ENCODE assay signal across 19 cellular contexts in the genomic region with DNA sequence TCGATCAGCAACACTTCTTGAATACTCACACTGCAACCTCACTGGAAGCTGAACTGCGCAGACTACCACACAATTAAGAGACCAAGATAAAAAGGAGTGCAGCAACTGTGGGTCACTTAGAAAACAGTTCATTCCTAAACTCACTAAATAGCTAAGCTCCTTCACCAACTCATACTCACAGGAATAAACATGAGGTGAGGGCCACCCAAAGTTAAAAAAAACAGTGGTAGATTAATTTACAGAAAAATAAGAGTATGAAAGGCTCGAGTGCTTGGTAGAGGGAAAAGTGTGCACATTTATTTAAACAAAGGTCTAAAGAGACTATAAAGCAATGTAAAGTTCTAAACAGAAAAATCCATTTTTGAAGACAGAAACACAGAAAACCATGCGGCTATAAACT. TPM values are rescaled to one million over a fixed set of nuclear protein-coding genes. Genes with fewer than 3 reads are reported as not detected.
DNase-seq lines count a peak whose midpoint lies in the region; ATAC-seq, FAIRE-seq and TF ChIP-seq lines count a peak whose summit lies in the region.
"Had no signal": no experiment of that assay in that cellular context is flagged by ENCODE, and none has a peak within 500 bp of the region (broad histone marks: within the 10 kb centered on the region; RNA-seq: fewer than 3 reads in every experiment).

No MANE protein-coding gene starts in this region.

- H3K27me3 ChIP-seq in HepG2 (ENCODE audit: control insufficient read depth in 1 of 2, insufficient read depth in 2 of 2, low read length in 2 of 2) (no peaks in the 10 kb centered on the region), right lobe of liver (no peaks in the 10 kb centered on the region), colonic mucosa (no peaks in the 10 kb centered on the region), neural progenitor cell (no peaks in the 10 kb centered on the region), transverse colon (no peaks in the 10 kb centered on the region), BE2C (no peaks in the 10 kb centered on the region)
- H3K27me3 ChIP-seq: brain microvascular endothelial cell had no signal

- 92% methylated on average over 2 of the region's 4 CpGs for WGBS in HepG2 (ENCODE audit: low lambda C conversion rate)
- 66% methylated on average over 2 of the region's 4 CpGs for WGBS in right lobe of liver (ENCODE audit: insufficient coverage, low coverage, low lambda C conversion rate, missing lambda C conversion rate)
- WGBS in transverse colon (ENCODE audit: low coverage in 1 of 2), 2 donors = 63 to 75% methylated on average over 2 to 3 of the region's 4 CpGs

- TF ChIP-seq CTCF in HepG2 (CRISPR knock-in tag; IDR thresholded peaks at IDR 0.05) = no peak
- TF ChIP-seq CTCF in right lobe of liver (IDR thresholded peaks at IDR 0.05) = no peak
- no peak for TF ChIP-seq CTCF in colonic mucosa (IDR thresholded peaks at IDR 0.05)
- TF ChIP-seq CTCF in neural progenitor cell (IDR thresholded peaks at IDR 0.05) = no peak
- no peak for TF ChIP-seq CTCF in transverse colon (IDR thresholded peaks at IDR 0.05)
- no peak for TF ChIP-seq CTCF in BE2C (IDR thresholded peaks at IDR 0.05; ENCODE audit: low read depth, low read length)

- FAIRE-seq in HepG2 (lab: Jason Lieb, UNC) = no peak

- no peaks in the 10 kb centered on the region for H3K9me3 ChIP-seq in HepG2 (ENCODE audit: low read length)
- no peaks in the 10 kb centered on the region for H3K9me3 ChIP-seq in right lobe of liver
- no peaks in the 10 kb centered on the region for H3K9me3 ChIP-seq in colonic mucosa
- H3K9me3 ChIP-seq in neural progenitor cell (ENCODE audit: low read depth) = no peaks in the 10 kb centered on the region
- H3K9me3 ChIP-seq in transverse colon = no peaks in the 10 kb centered on the region
- no peaks in the 10 kb centered on the region for H3K9me3 ChIP-seq in BE2C

- no peak overlapping the region for H3K4me2 ChIP-seq in HepG2 (ENCODE audit: low read depth, low read length)
- H3K4me2 ChIP-seq in neural progenitor cell = no peak overlapping the region

- no TSS peak for BruUV-seq in HepG2 (replicated peaks; lab: Mats Ljungman, UMichigan)

- TF ChIP-seq EP300 in HepG2 (IDR thresholded peaks at IDR 0.05; ENCODE audit: low read depth in 2 of 2, low read length in 2 of 2) (no peak), HepG2 (CRISPR knock-in tag; IDR thresholded peaks at IDR 0.05; ENCODE audit: borderline replicate concordance) (no peak), transverse colon (IDR thresholded peaks at IDR 0.05; ENCODE audit: low read depth) (no peak)

- DNase-seq in HepG2 (ENCODE audit: low spot score) (no peak), right lobe of liver (no peak), colonic mucosa (no peak), neural progenitor cell (ENCODE audit: low spot score) (no peak), transverse colon (no peak), BE2C (no peak), NCI-H82 (lab: John Stamatoyannopoulos, UW) (no peak)
- DNase-seq: activated CD4-positive, alpha-beta memory T cell treated with anti-CD3 and anti-CD28 coated beads for 36 hours; activated naive CD8-positive, alpha-beta T cell treated with anti-CD3 and anti-CD28 coated beads, Interleukin-2, amount 10 ng/mL, durations not matched to agents 7 days and 5 days; brain microvascular endothelial cell; CD8-positive, alpha-beta T cell; DMS79 treated with DMSO at 0.1 percent for 48 hours; KG1; NCI-H1048; NCI-H446 treated with DMSO at 0.1 percent for 48 hours; stimulated activated naive CD8-positive, alpha-beta T cell treated with anti-CD3 and anti-CD28 coated beads, Interleukin-15, Interleukin-2, amounts not matched to agents 100 U/mL and 50 U/mL, for 24 hours had no signal

- H3K4me1 Mint-ChIP-seq in neural progenitor cell = peaks cover 41% of the 10 kb centered on the region

- CTCF ChIA-PET in HepG2 (lab: Yijun Ruan, JAX; ENCODE audit: low intra/inter-chr PET ratio, low total read pairs) = no interaction called here

- in situ Hi-C loops in HepG2 (cut with HindIII; ENCODE audit: extremely low pct_ligation_motif_present, low pct_unique_long_range_greater_than_20kb) = no loop called here
- in situ Hi-C loops in transverse colon (cut with MboI; ENCODE audit: low pct_ligation_motif_present in 1 of 4, low pct_unique_long_range_greater_than_20kb in 1 of 4, low sequenced_read_pairs in 3 of 4) = loop anchor here in 3 of 4 donors (25.0 kb wide), 3 partner anchors 195 to 330 kb away; a partner anchor contains a TSS

- H3K79me2 ChIP-seq in HepG2 (ENCODE audit: insufficient read depth, low read length) = peaks cover 86% of the 10 kb centered on the region
- peaks cover 98% of the 10 kb centered on the region for H3K79me2 ChIP-seq in neural progenitor cell (ENCODE audit: low read depth)

- no peak for TF ChIP-seq RAD21 in HepG2 (CRISPR knock-in tag; IDR thresholded peaks at IDR 0.05)

- ATAC-seq in HepG2 = no peak
- ATAC-seq in right lobe of liver = no peak
- ATAC-seq in GM19023 (IDR thresholded peaks at IDR 0.05; ENCODE audit: unreplicated experiment) = no peak
- ATAC-seq: CD8-positive, alpha-beta T cell; stimulated activated naive CD8-positive, alpha-beta T cell treated with anti-CD3 and anti-CD28 coated beads, Interleukin-15, Interleukin-2, amounts not matched to agents 100 U/mL and 50 U/mL, for 24 hours had no signal

- H3K9me3 Mint-ChIP-seq in neural progenitor cell = no peaks in the 10 kb centered on the region
- H3K9me3 Mint-ChIP-seq: activated CD4-positive, alpha-beta memory T cell treated with anti-CD3 and anti-CD28 coated beads for 36 hours; activated naive CD8-positive, alpha-beta T cell treated with anti-CD3 and anti-CD28 coated beads, Interleukin-2, amount 10 ng/mL, durations not matched to agents 7 days and 5 days; CD8-positive, alpha-beta T cell; dendritic cell treated with granulocyte-macrophage colony-stimulating factor and Interleukin-4, amounts not matched to agents 40 ng/mL and 50 ng/mL, for 4 days; nephron had no signal

- H3K36me3 Mint-ChIP-seq in neural progenitor cell = peaks cover 34% of the 10 kb centered on the region

- peaks cover 4% of the 10 kb centered on the region for H3F3A ChIP-seq in neural progenitor cell (ENCODE audit: low read depth)

- intact Hi-C loops in HepG2 (cut with micrococcal nuclease; ENCODE audit: unreplicated experiment) (loop anchor here (5.0 kb wide), 1 partner anchor 35 kb away; no protein-coding TSS in a partner anchor), right lobe of liver (cut with DNase I) (no loop called here), colonic mucosa (cut with DNase I) (loop anchor here (10.0 kb wide), 1 partner anchor 202 kb away; a partner anchor contains a TSS), transverse colon (cut with DNase I; ENCODE audit: low total_unique reads) (no loop called here)

- no peak overlapping the region for H3K4me3 ChIP-seq in HepG2 (replicated peaks in 1 of 3; ENCODE audit: insufficient read depth in 1 of 3, low read depth in 2 of 3, low read length in 3 of 3)
- no peak overlapping the region for H3K4me3 ChIP-seq in right lobe of liver
- H3K4me3 ChIP-seq in colonic mucosa = no peak overlapping the region
- H3K4me3 ChIP-seq in neural progenitor cell = no peak overlapping the region
- H3K4me3 ChIP-seq in transverse colon = no peak overlapping the region
- H3K4me3 ChIP-seq in BE2C (ENCODE audit: low read depth, low read length) = no peak overlapping the region

- H3K27ac Mint-ChIP-seq in neural progenitor cell = no peak overlapping the region
- H3K27ac Mint-ChIP-seq: activated CD4-positive, alpha-beta memory T cell treated with anti-CD3 and anti-CD28 coated beads for 36 hours; activated naive CD8-positive, alpha-beta T cell treated with anti-CD3 and anti-CD28 coated beads, Interleukin-2, amount 10 ng/mL, durations not matched to agents 7 days and 5 days; CD8-positive, alpha-beta T cell had no signal

- H3K36me3 ChIP-seq in HepG2 (replicated peaks in 1 of 2; ENCODE audit: control insufficient read depth in 1 of 2, insufficient read depth in 2 of 2, low read length in 2 of 2) = peaks cover 14 to 67% of the 10 kb centered on the region in 2 experiments
- H3K36me3 ChIP-seq in right lobe of liver = peaks cover 0 to 33% (median 3%) of the 10 kb centered on the region in 4 donors
- H3K36me3 ChIP-seq in colonic mucosa = no peaks in the 10 kb centered on the region
- H3K36me3 ChIP-seq in neural progenitor cell = peaks cover 25% of the 10 kb centered on the region
- peaks cover 0 to 23% (median 6%) of the 10 kb centered on the region in 4 donors for H3K36me3 ChIP-seq in transverse colon
- H3K36me3 ChIP-seq in BE2C = peaks cover 52% of the 10 kb centered on the region

- H3K27me3 Mint-ChIP-seq in neural progenitor cell (ENCODE audit: insufficient read depth, low read depth) = no peaks in the 10 kb centered on the region
- H3K27me3 Mint-ChIP-seq: activated CD4-positive, alpha-beta memory T cell treated with anti-CD3 and anti-CD28 coated beads for 36 hours; activated naive CD8-positive, alpha-beta T cell treated with anti-CD3 and anti-CD28 coated beads, Interleukin-2, amount 10 ng/mL, durations not matched to agents 7 days and 5 days; dendritic cell treated with granulocyte-macrophage colony-stimulating factor and Interleukin-4, amounts not matched to agents 40 ng/mL and 50 ng/mL, for 4 days had no signal

- POLR2A ChIA-PET in HepG2 (lab: Yijun Ruan, JAX) = no interaction called here

- TF ChIP-seq POLR2A in HepG2 (IDR thresholded peaks at IDR 0.05; ENCODE audit: insufficient read depth in 1 of 2, low read depth in 2 of 2, low read length in 2 of 2) = no peak
- TF ChIP-seq POLR2A in right lobe of liver (IDR thresholded peaks at IDR 0.05) = no peak
- no peak for TF ChIP-seq POLR2A in transverse colon (IDR thresholded peaks at IDR 0.05)

- H4K20me1 ChIP-seq in HepG2 (ENCODE audit: insufficient read depth, low read length) (peaks cover 42% of the 10 kb centered on the region), neural progenitor cell (ENCODE audit: low read depth) (peaks cover 91% of the 10 kb centered on the region)

- peaks cover 53% of the 10 kb centered on the region for H3K4me1 ChIP-seq in HepG2 (ENCODE audit: insufficient read depth, low read length)
- peaks cover 0 to 38% (median 8%) of the 10 kb centered on the region in 4 donors for H3K4me1 ChIP-seq in right lobe of liver
- peaks cover 8% of the 10 kb centered on the region for H3K4me1 ChIP-seq in colonic mucosa
- H3K4me1 ChIP-seq in neural progenitor cell = peaks cover 28% of the 10 kb centered on the region
- H3K4me1 ChIP-seq in transverse colon = peaks cover 29 to 64% (median 49%) of the 10 kb centered on the region in 4 donors
- H3K4me1 ChIP-seq in BE2C = no peaks in the 10 kb centered on the region; the same call in 1 of the 2 replicates

- H2AFZ ChIP-seq in HepG2 (ENCODE audit: low read length) = no peak overlapping the region
- no peak overlapping the region for H2AFZ ChIP-seq in neural progenitor cell (replicated peaks)

- H3K4me3 Mint-ChIP-seq in neural progenitor cell = no peak overlapping the region
- H3K4me3 Mint-ChIP-seq: activated CD4-positive, alpha-beta memory T cell treated with anti-CD3 and anti-CD28 coated beads for 36 hours; activated naive CD8-positive, alpha-beta T cell treated with anti-CD3 and anti-CD28 coated beads, Interleukin-2, amount 10 ng/mL, durations not matched to agents 7 days and 5 days; CD8-positive, alpha-beta T cell; dendritic cell treated with granulocyte-macrophage colony-stimulating factor and Interleukin-4, amounts not matched to agents 40 ng/mL and 50 ng/mL, for 4 days; nephron had no signal

- H3K9ac ChIP-seq in HepG2 (ENCODE audit: insufficient read depth, low read depth, low read length) (no peak overlapping the region), colonic mucosa (ENCODE audit: low read depth in 2 of 2, low read length in 2 of 2) (peak overlapping the region in 1 of 2 donors; percentile 30), neural progenitor cell (no peak overlapping the region)

- H3K27ac ChIP-seq in HepG2 (ENCODE audit: extremely low read length, insufficient read depth, low read length) (peak overlapping the region; percentile 73), right lobe of liver (peak overlapping the region in 1 of 3 donors; percentile 59), colonic mucosa (peak overlapping the region; percentile 71), neural progenitor cell (peak overlapping the region; percentile 55), transverse colon (peak overlapping the region; percentile 60 to 100 (median 74))
- H3K27ac ChIP-seq: brain microvascular endothelial cell had no signal

RNA-seq across cellular contexts. Expression of a gene that starts 7.6 kb away (rescaled TPM):
- total RNA-seq in HepG2 (2016; rRNA removed; fragmentation: Illumina TruSeq; extraction: Trizol) (59.6 and 108 TPM in 2 replicates), right lobe of liver (10 to 100 TPM; 40.4 to 56.2 (median 44.3) TPM), colonic mucosa (100 to 1,000 TPM in 1 of 2 donors, 10 to 100 TPM in 1; 94.9 to 123 TPM), neural progenitor cell (ENCODE audit: low replicate concordance) (188 and 212 TPM in 2 replicates), transverse colon (100 to 1,000 TPM; 124 to 286 (median 188) TPM)
- total RNA-seq in HepG2 (2016; cell fraction: cytosol; rRNA removed; fragmentation: Illumina TruSeq; extraction: Trizol; ENCODE audit: low read depth) = 10.2 and 11.9 TPM in 2 replicates
- total RNA-seq in HepG2 (2016; cell fraction: insoluble cytoplasmic fraction; rRNA removed; fragmentation: Illumina TruSeq; extraction: Trizol) = 59.3 and 98.0 TPM in 2 replicates
- total RNA-seq in HepG2 (2016; cell fraction: membrane; rRNA removed; fragmentation: Illumina TruSeq; extraction: Trizol) = 24.2 and 38.1 TPM in 2 replicates
- total RNA-seq in HepG2 (2016; cell fraction: nucleus; rRNA removed; fragmentation: Illumina TruSeq; extraction: Trizol) = 241 and 262 TPM in 2 replicates
- 102 and 115 TPM in 2 replicates for polyA plus RNA-seq in HepG2 (2011; rRNA removed)
- polyA plus RNA-seq in HepG2 (2011; cell fraction: cytosol; rRNA removed) = 39.3 and 39.6 TPM in 2 replicates
- polyA plus RNA-seq in HepG2 (2011; cell fraction: nucleus; rRNA removed) = 243 and 276 TPM in 2 replicates
- polyA plus RNA-seq in HepG2 (2012) = 63.9 and 67.7 TPM in 2 replicates
- 5.5 and 5.7 TPM in 2 replicates for polyA plus RNA-seq in HepG2 (2016; cell fraction: cytosol; fragmentation: Illumina TruSeq; extraction: Trizol; ENCODE audit: low read depth)
- polyA plus RNA-seq in HepG2 (2016; cell fraction: insoluble cytoplasmic fraction; fragmentation: Illumina TruSeq; extraction: Trizol; ENCODE audit: low read depth) = 41.1 and 41.5 TPM in 2 replicates
- 14.4 and 23.2 TPM in 2 replicates for polyA plus RNA-seq in HepG2 (2016; cell fraction: membrane; fragmentation: Illumina TruSeq; extraction: Trizol; ENCODE audit: low read depth)
- 283 and 324 TPM in 2 replicates for polyA plus RNA-seq in HepG2 (2016; cell fraction: nucleus; fragmentation: Illumina TruSeq; extraction: Trizol; ENCODE audit: insufficient read depth, low read depth)
- polyA minus RNA-seq in HepG2 (2011; rRNA and poly(A)+ RNA removed; ENCODE audit: low replicate concordance) = 88.1 and 160 TPM in 2 replicates
- 46.2 and 49.6 TPM in 2 replicates for polyA minus RNA-seq in HepG2 (2011; cell fraction: cytosol; rRNA and poly(A)+ RNA removed)
- 521 and 529 TPM in 2 replicates for polyA minus RNA-seq in HepG2 (2011; cell fraction: nucleus; rRNA and poly(A)+ RNA removed)
- 118 TPM for polyA plus RNA-seq in BE2C (2012; ENCODE audit: insufficient read depth, insufficient read length, low read depth)

Comparison
In these comparisons a context has a peak if more than half of its experiments do, and no peak if none do; other contexts are left out.
1. intact Hi-C loops: an anchor here in HepG2 (5.0 kb wide) and colonic mucosa (10.0 kb wide); none called in right lobe of liver and transverse colon.